ENCODE assay signal across 8 cellular contexts in the genomic region with DNA sequence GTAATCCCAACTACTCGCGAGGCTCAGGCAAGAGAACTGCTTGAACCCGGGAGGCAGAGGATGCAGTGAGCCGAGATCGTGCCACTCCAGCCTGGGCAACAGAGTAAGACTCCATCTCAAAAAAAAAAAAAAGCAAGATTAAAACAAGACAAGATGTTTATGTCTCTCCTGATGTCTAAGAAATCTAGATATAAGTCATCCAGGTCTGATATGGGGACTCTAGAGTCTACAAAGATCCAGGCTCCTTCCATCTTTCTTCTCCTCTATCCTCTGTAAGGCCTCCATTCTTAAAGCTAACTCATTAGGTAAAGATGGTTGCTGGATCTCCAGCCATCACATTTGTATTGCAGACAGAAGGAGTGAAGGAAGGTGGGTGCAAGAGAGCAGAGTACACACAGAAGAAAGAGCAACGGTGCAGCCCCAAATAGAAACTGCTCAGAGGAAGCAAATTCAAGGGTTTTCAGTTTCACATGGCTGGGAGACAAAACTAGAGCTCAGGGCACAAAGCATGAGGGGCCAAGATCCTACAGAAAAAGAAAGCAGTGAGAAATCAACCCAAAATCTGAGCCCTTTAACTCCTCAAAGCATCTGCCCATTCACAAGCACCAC. TPM values are rescaled to one million over a fixed set of nuclear protein-coding genes. Genes with fewer than 3 reads are reported as not detected.
DNase-seq lines count a peak whose midpoint lies in the region; ATAC-seq lines count a peak whose summit lies in the region.
"Had no signal": no experiment of that assay in that cellular context is flagged by ENCODE, and none has a peak within 500 bp of the region (broad histone marks: within the 10 kb centered on the region; RNA-seq: fewer than 3 reads in every experiment).

No MANE protein-coding gene starts in this region.

- intact Hi-C loops in head of caudate nucleus (cut with DNase I) = no loop called here

- DNase-seq in germinal center (ENCODE audit: low spot score) (peak; percentile 40), head of caudate nucleus (no peak), G401 (ENCODE audit: low spot score) (no peak), OCI-M2 (lab: John Stamatoyannopoulos, UW; ENCODE audit: unreplicated experiment) (no peak)
- DNase-seq: NCI-H82 had no signal

- in situ Hi-C loops in G401 (cut with HindIII; ENCODE audit: low sequenced_read_pairs) = no loop called here

- ATAC-seq in GM18858 (IDR thresholded peaks at IDR 0.05; ENCODE audit: unreplicated experiment) (peak; percentile 78), GM21528 (IDR thresholded peaks at IDR 0.05; ENCODE audit: low FRiP score, unreplicated experiment) (peak; percentile 85), HG03439 (IDR thresholded peaks at IDR 0.05; ENCODE audit: unreplicated experiment) (peak; percentile 81)

RNA-seq across cellular contexts. Expression of gene USP6NL, which starts 57.6 kb away (rescaled TPM):
- total RNA-seq in G401 (2014; rRNA removed; shearing (Covaris generic)) = 7.8 and 9.3 TPM in 2 replicates
